In the genomic region with DNA sequence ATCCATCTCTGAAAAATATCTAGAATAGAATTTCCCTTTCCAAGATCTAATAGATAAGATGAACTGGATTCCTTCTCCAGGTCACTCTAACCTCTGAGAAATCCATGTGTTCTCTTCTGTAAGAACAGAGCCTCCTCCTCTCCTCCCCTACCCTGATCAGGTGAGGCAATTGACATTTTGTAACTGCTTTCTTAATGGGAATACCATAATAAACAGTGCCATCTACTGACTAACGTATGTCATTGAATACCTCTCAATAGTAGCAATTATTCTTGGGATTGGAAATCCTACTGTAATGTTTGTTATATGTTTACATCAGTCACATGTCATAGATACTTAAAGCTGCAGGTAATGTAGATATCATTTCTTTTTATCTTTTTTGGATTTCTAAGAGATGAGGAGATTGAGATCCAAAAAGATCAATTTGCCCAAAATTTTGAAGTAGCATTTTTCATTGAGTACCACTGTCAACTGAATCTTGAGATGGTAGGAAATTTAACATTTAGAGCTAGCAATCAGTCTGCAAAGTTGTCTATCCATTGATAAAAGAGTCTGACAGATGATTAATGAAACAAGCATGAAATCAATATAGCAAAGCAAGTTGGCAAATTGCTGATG, we compare ENCODE assay signal across 8 cellular contexts.
DNase-seq lines count a peak whose midpoint lies in the region; ATAC-seq and TF ChIP-seq lines count a peak whose summit lies in the region.

No MANE protein-coding gene starts in this region.

- H3K36me3 ChIP-seq in OCI-LY3 (replicated peaks; ENCODE audit: low read depth, low read length), result no peaks in the 10 kb centered on the region
- H3K36me3 ChIP-seq in lung (ENCODE audit: control insufficient read depth in 2 of 2, insufficient read depth in 2 of 2, low read length in 2 of 2), result no peaks in the 10 kb centered on the region

- ATAC-seq in GM21825 (IDR thresholded peaks at IDR 0.05; ENCODE audit: unreplicated experiment) (peak; percentile 87), lung (ENCODE audit: insufficient read depth, low FRiP score) (peak; percentile 90)

- DNase-seq in HuH-7.5 (ENCODE audit: low spot score) (peak; percentile 15), dermis blood vessel endothelial cell (peak; percentile 68), lung (ENCODE audit: low spot score) (no peak)
- DNase-seq in activated effector memory CD4-positive, alpha-beta T cell treated with Interleukin-2 at 50 U/mL for 16 hours, result no peak
- no peak for DNase-seq in activated CD8-positive, alpha-beta memory T cell treated with anti-CD3 and anti-CD28 coated beads, Interleukin-2, amount 50 U/mL, for 4 hours

- H3K27ac ChIP-seq in OCI-LY3 (ENCODE audit: low read length) (no peak overlapping the region), lung (ENCODE audit: low read depth in 1 of 2, low read length in 1 of 2) (no peak overlapping the region)

- H3K9me3 ChIP-seq in OCI-LY3 (ENCODE audit: insufficient read depth, low read length), result no peaks in the 10 kb centered on the region
- H3K9me3 ChIP-seq in lung (ENCODE audit: control insufficient read depth in 2 of 2, insufficient read depth in 1 of 2, low read length in 1 of 2), result no peaks in the 10 kb centered on the region

- no peak overlapping the region for H3K4me3 ChIP-seq in OCI-LY3 (ENCODE audit: low read length)
- no peak overlapping the region for H3K4me3 ChIP-seq in lung

- H3K9ac ChIP-seq in OCI-LY3 (ENCODE audit: low read length), result no peak overlapping the region

- no peak overlapping the region for H3K4me2 ChIP-seq in OCI-LY3 (ENCODE audit: low read length)

- H2AFZ ChIP-seq in OCI-LY3 (ENCODE audit: low read depth, low read length), result no peak overlapping the region

- H3K4me1 ChIP-seq in OCI-LY3 (ENCODE audit: low read length) (no peaks in the 10 kb centered on the region), lung (ENCODE audit: control insufficient read depth in 2 of 2, insufficient read depth in 2 of 2, low read length in 2 of 2) (peaks cover 0 to 3% of the 10 kb centered on the region in 2 donors)

- H3K79me2 ChIP-seq in OCI-LY3 (ENCODE audit: low read length), result no peaks in the 10 kb centered on the region

- no peaks in the 10 kb centered on the region for H4K20me1 ChIP-seq in OCI-LY3 (ENCODE audit: insufficient read depth, low read length)

- WGBS in lung, 2 donors, result 3% methylated on average over 1 of the region's 1 CpG

- TF ChIP-seq CTCF in GM12873 (IDR thresholded peaks at IDR 0.05; ENCODE audit: insufficient read depth, low read depth, low read length, missing control alignments) (peak; percentile 46), OCI-LY3 (IDR thresholded peaks at IDR 0.05; ENCODE audit: low read depth, low read length) (peak; percentile 64), lung (IDR thresholded peaks at IDR 0.05; ENCODE audit: control extremely low read depth, extremely low read depth) (peak; percentile 31)

- H3K27me3 ChIP-seq in OCI-LY3 (ENCODE audit: low read depth, low read length), result no peaks in the 10 kb centered on the region
- H3K27me3 ChIP-seq in lung (ENCODE audit: control insufficient read depth, insufficient read depth), result no peaks in the 10 kb centered on the region

Comparison
In these comparisons a context has a peak if more than half of its experiments do, and no peak if none do; other contexts are left out.
1. DNase-seq: peak in HuH-7.5 (single experiment) and dermis blood vessel endothelial cell (single experiment); none in lung (single experiment), activated effector memory CD4-positive, alpha-beta T cell treated with Interleukin-2 at 50 U/mL for 16 hours (single experiment) and activated CD8-positive, alpha-beta memory T cell treated with anti-CD3 and anti-CD28 coated beads, Interleukin-2, amount 50 U/mL, for 4 hours (single experiment).
2. Peak in every context shown above with its lines, with median percentiles within 50 percentile points of each other: CTCF ChIP-seq.